Comparison of ENCODE assay signal across 12 cellular contexts in genomic region chrX:37302569-37302968, GRCh38. TPM values are rescaled to one million over a fixed set of nuclear protein-coding genes. Genes with fewer than 3 reads are reported as not detected.
DNase-seq lines count a peak whose midpoint lies in the region; ATAC-seq and TF ChIP-seq lines count a peak whose summit lies in the region.
"Had no signal": no experiment of that assay in that cellular context is flagged by ENCODE, and none has a peak within 500 bp of the region (broad histone marks: within the 10 kb centered on the region; RNA-seq: fewer than 3 reads in every experiment).

No MANE protein-coding gene starts in this region.

- peak; percentile 95 for ATAC-seq in left lobe of liver
- ATAC-seq in GM18873 (IDR thresholded peaks at IDR 0.05; ENCODE audit: low FRiP score, unreplicated experiment) = no peak
- ATAC-seq in GM21390 (IDR thresholded peaks at IDR 0.05; ENCODE audit: unreplicated experiment) = no peak
- ATAC-seq in HG03521 (IDR thresholded peaks at IDR 0.05; ENCODE audit: unreplicated experiment) = no peak
- ATAC-seq: stimulated activated naive B cell treated with anti-CD40 and anti-IgM and Interleukin-4, amounts not matched to agents 10 μg/mL and 1 μg/mL and 100 μg/mL, for 72 hours had no signal

- no peaks in the 10 kb centered on the region for H3K27me3 ChIP-seq in uterus
- H3K27me3 ChIP-seq: Peyer's patch had no signal

- H3K9me3 ChIP-seq in uterus = no peaks in the 10 kb centered on the region
- H3K9me3 ChIP-seq: Peyer's patch had no signal

- intact Hi-C loops in uterus (cut with DNase I; ENCODE audit: low total_unique reads) = no loop called here

- H3K4me3 ChIP-seq in choroid plexus epithelial cell (ENCODE audit: low read depth, low read length) (no peak overlapping the region), uterus (no peak overlapping the region)
- H3K4me3 ChIP-seq: Peyer's patch had no signal

- DNase-seq in AG20443 (ENCODE audit: low spot score) (peak; percentile 33), M059J (ENCODE audit: low read depth) (peak; percentile 32), choroid plexus epithelial cell (ENCODE audit: low read depth) (peak; percentile 66), left lobe of liver (ENCODE audit: low spot score) (peak; percentile 46), uterus (no peak)
- DNase-seq: COR-L47; Peyer's patch; stimulated activated naive B cell treated with anti-CD40 and anti-IgM and Interleukin-4, amounts not matched to agents 10 μg/mL and 1 μg/mL and 100 μg/mL, for 72 hours had no signal

- no peak overlapping the region for H3K27ac ChIP-seq in uterus
- H3K27ac ChIP-seq: parathyroid adenoma, Peyer's patch had no signal

- no peaks in the 10 kb centered on the region for H3K36me3 ChIP-seq in uterus
- H3K36me3 ChIP-seq: Peyer's patch had no signal

- TF ChIP-seq POLR2A in uterus (IDR thresholded peaks at IDR 0.05) = no peak

- TF ChIP-seq CTCF in choroid plexus epithelial cell (conservative IDR thresholded peaks at IDR 0.05; ENCODE audit: low read depth, low read length) (peak; percentile 62), uterus (IDR thresholded peaks at IDR 0.05) (peak in 1 of 4 experiments; percentile 23)

- H3K4me1 ChIP-seq in uterus = no peaks in the 10 kb centered on the region
- H3K4me1 ChIP-seq: parathyroid adenoma, Peyer's patch had no signal

RNA-seq across cellular contexts. Expression of gene PRRG1, which starts 46.6 kb away (rescaled TPM):
- total RNA-seq in M059J (2014; rRNA removed; shearing (Covaris generic)) = 14.9 and 18.4 TPM in 2 replicates
- total RNA-seq in left lobe of liver (6.3 TPM), uterus (10 to 100 TPM in 2 of 4 donors, 1 to 10 TPM in 2; 5.6 to 17.1 (median 10.9) TPM)

Comparison
In these comparisons a context has a peak if more than half of its experiments do, and no peak if none do; other contexts are left out.
1. DNase-seq: peak in AG20443 (single experiment), M059J (single experiment), choroid plexus epithelial cell (single experiment) and left lobe of liver (single experiment); none in uterus (0 of 2).